ENCODE assay signal across 9 cellular contexts in genomic region chr1:54220004-54220811, GRCh38. TPM values are rescaled to one million over a fixed set of nuclear protein-coding genes. Genes with fewer than 3 reads are reported as not detected.
DNase-seq lines count a peak whose midpoint lies in the region; ATAC-seq and TF ChIP-seq lines count a peak whose summit lies in the region.
"Had no signal": no experiment of that assay in that cellular context is flagged by ENCODE, and none has a peak within 500 bp of the region (broad histone marks: within the 10 kb centered on the region; RNA-seq: fewer than 3 reads in every experiment).

No MANE protein-coding gene starts in this region.

- H3K4me3 ChIP-seq in colonic mucosa (no peak overlapping the region), uterus (no peak overlapping the region)

- TF ChIP-seq POLR2A in uterus (IDR thresholded peaks at IDR 0.05): no peak

- TF ChIP-seq CTCF in colonic mucosa (IDR thresholded peaks at IDR 0.05) (no peak), mesothelial cell of epicardium (IDR thresholded peaks at IDR 0.05; ENCODE audit: unreplicated experiment) (no peak), uterus (IDR thresholded peaks at IDR 0.05) (no peak)

- peak overlapping the region; percentile 10 for H3K27ac Mint-ChIP-seq in activated naive CD4-positive, alpha-beta T cell treated with anti-CD3 and anti-CD28 coated beads for 36 hours
- peak overlapping the region; percentile 35 for H3K27ac Mint-ChIP-seq in mesothelial cell of epicardium

- ATAC-seq in GM18873 (IDR thresholded peaks at IDR 0.05; ENCODE audit: low FRiP score, unreplicated experiment) (no peak), HG02885 (IDR thresholded peaks at IDR 0.05; ENCODE audit: poor library complexity, unreplicated experiment) (no peak), GM21737 (IDR thresholded peaks at IDR 0.05; ENCODE audit: unreplicated experiment) (no peak)
- ATAC-seq: Panc1 had no signal

- DNase-seq in activated naive CD4-positive, alpha-beta T cell treated with anti-CD3 and anti-CD28 coated beads for 36 hours: no peak
- DNase-seq in activated naive CD4-positive, alpha-beta T cell treated with anti-CD3 and anti-CD28 coated beads, Interleukin-2, amount 50 U/mL, for 16 hours: no peak
- DNase-seq in colonic mucosa: peak; percentile 32
- DNase-seq in mesothelial cell of epicardium (ENCODE audit: low spot score in 2 of 2, unreplicated experiment in 2 of 2): no peak
- peak; percentile 51 to 52 for DNase-seq in uterus

- H3K27ac ChIP-seq in colonic mucosa (peak overlapping the region; percentile 32), uterus (peak overlapping the region; percentile 46 to 51)

- intact Hi-C loops in activated naive CD4-positive, alpha-beta T cell treated with anti-CD3 and anti-CD28 coated beads for 36 hours (cut with micrococcal nuclease): no loop called here
- intact Hi-C loops in colonic mucosa (cut with DNase I): no loop called here
- intact Hi-C loops in uterus (cut with DNase I; ENCODE audit: low total_unique reads): no loop called here

- H3K4me3 Mint-ChIP-seq in activated naive CD4-positive, alpha-beta T cell treated with anti-CD3 and anti-CD28 coated beads for 36 hours: no peak overlapping the region
- H3K4me3 Mint-ChIP-seq in mesothelial cell of epicardium: no peak overlapping the region

- H3K27me3 ChIP-seq in colonic mucosa (no peaks in the 10 kb centered on the region), uterus (no peaks in the 10 kb centered on the region)

- H3K9ac ChIP-seq in colonic mucosa (ENCODE audit: low read depth in 2 of 2, low read length in 2 of 2): no peak overlapping the region

- H3K36me3 Mint-ChIP-seq in activated naive CD4-positive, alpha-beta T cell treated with anti-CD3 and anti-CD28 coated beads for 36 hours (ENCODE audit: low read depth): peaks cover 25% of the 10 kb centered on the region
- H3K36me3 Mint-ChIP-seq in mesothelial cell of epicardium: peaks cover 30% of the 10 kb centered on the region

- no peaks in the 10 kb centered on the region for H3K9me3 Mint-ChIP-seq in activated naive CD4-positive, alpha-beta T cell treated with anti-CD3 and anti-CD28 coated beads for 36 hours
- no peaks in the 10 kb centered on the region for H3K9me3 Mint-ChIP-seq in mesothelial cell of epicardium

- H3K27me3 Mint-ChIP-seq in activated naive CD4-positive, alpha-beta T cell treated with anti-CD3 and anti-CD28 coated beads for 36 hours (ENCODE audit: low read depth): no peaks in the 10 kb centered on the region
- H3K27me3 Mint-ChIP-seq in mesothelial cell of epicardium (ENCODE audit: low read depth): no peaks in the 10 kb centered on the region

- H3K9me3 ChIP-seq in colonic mucosa: no peaks in the 10 kb centered on the region
- no peaks in the 10 kb centered on the region for H3K9me3 ChIP-seq in uterus

- CTCF ChIA-PET in activated naive CD4-positive, alpha-beta T cell treated with anti-CD3 and anti-CD28 coated beads for 36 hours (lab: Charles Lee): interaction anchor here (0.6 to 1.7 kb wide), 4 partner anchors 17 to 279 kb away, joined by 3 to 4 read pairs (median 4); no protein-coding TSS in a partner anchor

- H3K4me1 ChIP-seq in colonic mucosa (no peaks in the 10 kb centered on the region), uterus (peaks cover 0 to 5% of the 10 kb centered on the region in 2 donors)

- peaks cover 3% of the 10 kb centered on the region for H3K4me1 Mint-ChIP-seq in activated naive CD4-positive, alpha-beta T cell treated with anti-CD3 and anti-CD28 coated beads for 36 hours (ENCODE audit: low read depth)
- peaks cover 10% of the 10 kb centered on the region for H3K4me1 Mint-ChIP-seq in mesothelial cell of epicardium

- peaks cover 10% of the 10 kb centered on the region for H3K36me3 ChIP-seq in colonic mucosa
- no peaks in the 10 kb centered on the region for H3K36me3 ChIP-seq in uterus

RNA-seq across cellular contexts. Expression of gene MRPL37, which starts 20.2 kb away (rescaled TPM):
- 100 to 1,000 TPM; 203 to 211 TPM for total RNA-seq in activated naive CD4-positive, alpha-beta T cell treated with anti-CD3 and anti-CD28 coated beads for 36 hours
- total RNA-seq in colonic mucosa (100 to 1,000 TPM in 1 of 2 donors, 10 to 100 TPM in 1; 76.7 to 157 TPM), mesothelial cell of epicardium (54.9 to 57.6 TPM (median 56.9 TPM) in 3 replicates), uterus (10 to 100 TPM in 3 of 4 donors, 1 to 10 TPM in 1; 4.4 to 52.9 (median 39.0) TPM)

RNA-seq across cellular contexts. Expression of gene CYB5RL, which starts 20.4 kb away (rescaled TPM):
- 10 to 100 TPM; 12.7 to 13.6 TPM for total RNA-seq in activated naive CD4-positive, alpha-beta T cell treated with anti-CD3 and anti-CD28 coated beads for 36 hours
- total RNA-seq in colonic mucosa (10 to 100 TPM in 1 of 2 donors, 1 to 10 TPM in 1; 3.6 to 12.1 TPM), mesothelial cell of epicardium (8.5 to 10.4 TPM (median 10.3 TPM) in 3 replicates), uterus (10 to 100 TPM in 1 of 4 donors, 1 to 10 TPM in 3; 1.3 to 11.6 (median 6.6) TPM)

Comparison
In these comparisons a context has a peak if more than half of its experiments do, and no peak if none do; other contexts are left out.
1. DNase-seq: peak in colonic mucosa (single experiment) and uterus (2 of 2); none in activated naive CD4-positive, alpha-beta T cell treated with anti-CD3 and anti-CD28 coated beads for 36 hours (single experiment), activated naive CD4-positive, alpha-beta T cell treated with anti-CD3 and anti-CD28 coated beads, Interleukin-2, amount 50 U/mL, for 16 hours (single experiment) and mesothelial cell of epicardium (0 of 2).